19 cellular contexts compared by ENCODE assay signal in genomic region chr10:54843932-54844331, GRCh38. TPM values are rescaled to one million over a fixed set of nuclear protein-coding genes. Genes with fewer than 3 reads are reported as not detected.
"Had no signal": no experiment of that assay in that cellular context is flagged by ENCODE, and none has a peak within 500 bp of the region (broad histone marks: within the 10 kb centered on the region; RNA-seq: fewer than 3 reads in every experiment).

No MANE protein-coding gene starts in this region.

- DNase-seq: IMR-90, Karpas-422, KG1, MG63, NCI-H1092, NCI-H1417 treated with DMSO at 0.1 percent for 48 hours, NCI-H146, NCI-H1694 treated with DMSO at 0.1 percent for 48 hours, NCI-H2029, NCI-H2081 treated with DMSO at 0.1 percent for 48 hours, NCI-H2171, NCI-H226, NCI-H510A, NCI-H524 treated with DMSO at 0.1 percent for 48 hours, NCI-H774, RPMI8226, SIG-M5, SK-N-SH had no signal

- H3K27me3 ChIP-seq: MG63 had no signal

- H3K36me3 ChIP-seq: MG63 had no signal

- ATAC-seq: HepG2 had no signal

- H3K9me3 ChIP-seq: MG63, SK-N-SH had no signal

- H3K4me3 ChIP-seq: MG63 had no signal

RNA-seq across cellular contexts. Expression of gene PCDH15, which starts 42.9 kb away (rescaled TPM):
- total RNA-seq: HepG2, IMR-90 had no signal
- polyA plus RNA-seq: HepG2, IMR-90 had no signal
